15 cellular contexts compared by ENCODE assay signal in the genomic region with DNA sequence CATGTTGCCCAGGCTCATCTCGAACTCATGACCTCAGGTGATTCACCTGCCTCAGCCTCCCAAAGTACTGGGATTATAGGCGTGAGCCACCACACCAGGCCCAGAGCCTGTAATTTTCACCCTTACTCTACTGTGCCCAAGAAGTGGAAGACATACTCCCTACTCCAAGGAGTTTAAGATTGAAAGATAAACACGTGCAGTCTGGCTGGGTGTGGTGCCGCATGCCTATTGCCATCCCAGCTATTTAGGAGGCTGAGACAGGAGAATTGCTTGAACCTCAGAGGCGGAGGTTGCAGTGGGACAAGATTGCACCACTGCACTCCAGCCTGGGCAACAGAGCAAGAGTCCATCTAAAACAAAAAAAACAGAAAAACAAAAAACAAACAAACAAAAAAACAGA.
DNase-seq lines count a peak whose midpoint lies in the region; ATAC-seq, FAIRE-seq and TF ChIP-seq lines count a peak whose summit lies in the region.
"Had no signal": no experiment of that assay in that cellular context is flagged by ENCODE, and none has a peak within 500 bp of the region (broad histone marks: within the 10 kb centered on the region; RNA-seq: fewer than 3 reads in every experiment).

No MANE protein-coding gene starts in this region.

- peak overlapping the region; percentile 97 to 98 for H3K27ac ChIP-seq in A549
- no peak overlapping the region for H3K27ac ChIP-seq in trophoblast cell (ENCODE audit: low read depth, low read length)
- no peak overlapping the region for H3K27ac ChIP-seq in naive thymus-derived CD4-positive, alpha-beta T cell (ENCODE audit: low read depth, low read length)
- H3K27ac ChIP-seq in MM.1S (ENCODE audit: low read length) = no peak overlapping the region
- H3K27ac ChIP-seq: BLaER1 treated with 17β-estradiol and CSF1 and Interleukin-3, amounts not matched to agents 10 nM and 100 nM had no signal

- no peak for TF ChIP-seq POLR2A in A549 (IDR thresholded peaks at IDR 0.05; ENCODE audit: low read length)

- H3K23ac ChIP-seq in trophoblast cell (ENCODE audit: low read length) = no peak overlapping the region

- H3K36me3 Mint-ChIP-seq in activated CD4-positive, alpha-beta T cell treated with anti-CD3 and anti-CD28 coated beads, Interleukin-2, amount 10 ng/mL, durations not matched to agents 24 days and 14 days (ENCODE audit: low read depth) = peaks cover 8% of the 10 kb centered on the region
- no peaks in the 10 kb centered on the region for H3K36me3 Mint-ChIP-seq in T-helper 17 cell (ENCODE audit: low read depth)
- peaks cover 0 to 10% (median 0%) of the 10 kb centered on the region in 5 donors for H3K36me3 Mint-ChIP-seq in naive thymus-derived CD4-positive, alpha-beta T cell
- peaks cover 2% of the 10 kb centered on the region for H3K36me3 Mint-ChIP-seq in activated T-helper 2 cell treated with anti-CD3 and anti-CD28 coated beads, Interferon-gamma antibody, Interleukin-2, Interleukin-4, amounts not matched to agents 10 μg/mL and 5 μg/mL and 100 μg/mL, durations not matched to agents 14 hours and 24 hours and 36 hours (ENCODE audit: low read depth)

- H4K91ac ChIP-seq in trophoblast cell (ENCODE audit: low read depth, low read length) = no peak overlapping the region

- no peak for ATAC-seq in A549
- ATAC-seq in T-helper 17 cell = no peak
- ATAC-seq in naive thymus-derived CD4-positive, alpha-beta T cell = no peak

- no peak overlapping the region for H4K12ac ChIP-seq in trophoblast cell (ENCODE audit: low read depth, low read length)

- H3K36me3 ChIP-seq in trophoblast cell (ENCODE audit: control insufficient read depth in 1 of 2, insufficient read depth in 2 of 2, low read length in 2 of 2) = no peaks in the 10 kb centered on the region
- no peaks in the 10 kb centered on the region for H3K36me3 ChIP-seq in naive thymus-derived CD4-positive, alpha-beta T cell (ENCODE audit: control insufficient read depth in 2 of 3, insufficient read depth in 3 of 3, low read length in 3 of 3)
- no peaks in the 10 kb centered on the region for H3K36me3 ChIP-seq in MM.1S (replicated peaks; ENCODE audit: insufficient read depth, low read length)
- H3K36me3 ChIP-seq: BLaER1 treated with 17β-estradiol and CSF1 and Interleukin-3, amounts not matched to agents 10 nM and 100 nM had no signal

- no peak overlapping the region for H3K9ac ChIP-seq in trophoblast cell (ENCODE audit: low read length)
- no peak overlapping the region for H3K9ac ChIP-seq in MM.1S (ENCODE audit: low read length)
- H3K9ac ChIP-seq: BLaER1 treated with 17β-estradiol and CSF1 and Interleukin-3, amounts not matched to agents 10 nM and 100 nM; GM23248 had no signal

- no peak for TF ChIP-seq RAD21 in A549 (conservative IDR thresholded peaks at IDR 0.05 in 1 of 2, IDR thresholded peaks at IDR 0.05 in 1 of 2)

- H2AFZ ChIP-seq in trophoblast cell (ENCODE audit: insufficient read depth, low read length, poor library complexity) = no peak overlapping the region
- no peak overlapping the region for H2AFZ ChIP-seq in MM.1S (ENCODE audit: low read length)
- H2AFZ ChIP-seq: GM23248 had no signal

- H3K9me3 Mint-ChIP-seq in activated CD4-positive, alpha-beta T cell treated with anti-CD3 and anti-CD28 coated beads, Interleukin-2, amount 10 ng/mL, durations not matched to agents 24 days and 14 days = no peaks in the 10 kb centered on the region
- H3K9me3 Mint-ChIP-seq in naive thymus-derived CD4-positive, alpha-beta T cell = peaks cover 0 to 7% (median 0%) of the 10 kb centered on the region in 11 donors
- H3K9me3 Mint-ChIP-seq in activated T-helper 2 cell treated with anti-CD3 and anti-CD28 coated beads, Interferon-gamma antibody, Interleukin-2, Interleukin-4, amounts not matched to agents 10 μg/mL and 5 μg/mL and 100 μg/mL, durations not matched to agents 14 hours and 24 hours and 36 hours = no peaks in the 10 kb centered on the region

- H3F3A ChIP-seq in MM.1S (ENCODE audit: insufficient read depth, low read length) = no peaks in the 10 kb centered on the region

- H3K14ac ChIP-seq in trophoblast cell (ENCODE audit: low read length) = no peak overlapping the region

- H3K27me3 Mint-ChIP-seq in activated CD4-positive, alpha-beta T cell treated with anti-CD3 and anti-CD28 coated beads, Interleukin-2, amount 10 ng/mL, durations not matched to agents 24 days and 14 days = no peaks in the 10 kb centered on the region
- H3K27me3 Mint-ChIP-seq in T-helper 17 cell = no peaks in the 10 kb centered on the region
- H3K27me3 Mint-ChIP-seq in naive thymus-derived CD4-positive, alpha-beta T cell = no peaks in the 10 kb centered on the region
- H3K27me3 Mint-ChIP-seq in activated T-helper 2 cell treated with anti-CD3 and anti-CD28 coated beads, Interferon-gamma antibody, Interleukin-2, Interleukin-4, amounts not matched to agents 10 μg/mL and 5 μg/mL and 100 μg/mL, durations not matched to agents 14 hours and 24 hours and 36 hours (ENCODE audit: low read depth) = no peaks in the 10 kb centered on the region

- no peak overlapping the region for H2BK5ac ChIP-seq in trophoblast cell (ENCODE audit: low read depth, low read length, poor library complexity)

- intact Hi-C loops in activated CD4-positive, alpha-beta T cell treated with anti-CD3 and anti-CD28 coated beads, Interleukin-2, amount 10 ng/mL, durations not matched to agents 24 days and 14 days (cut with micrococcal nuclease) = loop anchor here (10.0 kb wide), 1 partner anchor 522 kb away; no protein-coding TSS in a partner anchor
- intact Hi-C loops in naive thymus-derived CD4-positive, alpha-beta T cell (cut with micrococcal nuclease) = loop anchor here in 1 of 2 donors (10.0 kb wide), 1 partner anchor 522 kb away; no protein-coding TSS in a partner anchor
- intact Hi-C loops in activated T-helper 2 cell treated with anti-CD3 and anti-CD28 coated beads, Interferon-gamma antibody, Interleukin-2, Interleukin-4, amounts not matched to agents 10 μg/mL and 5 μg/mL and 100 μg/mL, durations not matched to agents 14 hours and 24 hours and 36 hours (cut with micrococcal nuclease) = no loop called here

- 92% methylated on average over 5 of the region's 5 CpGs for WGBS in A549 (ENCODE audit: missing lambda C conversion rate)
- no CpG with 5 or more reads among the region's 5 CpGs for WGBS in trophoblast cell (ENCODE audit: extremely low coverage, insufficient coverage, insufficient read length)

- no peak overlapping the region for H4K8ac ChIP-seq in trophoblast cell (ENCODE audit: low read depth, low read length)

- no peaks in the 10 kb centered on the region for H3K9me2 ChIP-seq in MM.1S (replicated peaks; ENCODE audit: insufficient read depth, low read length)

- no peak overlapping the region for H2AK5ac ChIP-seq in trophoblast cell (ENCODE audit: low read length)

- TF ChIP-seq CTCF in A549 (IDR thresholded peaks at IDR 0.05) = no peak
- TF ChIP-seq CTCF in MM.1S (IDR thresholded peaks at IDR 0.05; ENCODE audit: low read length) = no peak

- peak overlapping the region; percentile 36 for H3K27ac Mint-ChIP-seq in activated CD4-positive, alpha-beta T cell treated with anti-CD3 and anti-CD28 coated beads, Interleukin-2, amount 10 ng/mL, durations not matched to agents 24 days and 14 days
- H3K27ac Mint-ChIP-seq in T-helper 17 cell = no peak overlapping the region
- H3K27ac Mint-ChIP-seq in naive thymus-derived CD4-positive, alpha-beta T cell = no peak overlapping the region
- no peak overlapping the region for H3K27ac Mint-ChIP-seq in activated T-helper 2 cell treated with anti-CD3 and anti-CD28 coated beads, Interferon-gamma antibody, Interleukin-2, Interleukin-4, amounts not matched to agents 10 μg/mL and 5 μg/mL and 100 μg/mL, durations not matched to agents 14 hours and 24 hours and 36 hours

- H2BK120ac ChIP-seq in trophoblast cell (ENCODE audit: insufficient read depth, low read length, poor library complexity) = no peak overlapping the region

- CTCF ChIA-PET in A549 (lab: Yijun Ruan, JAX) = interaction anchor here (4.5 to 13.7 kb wide), 3 partner anchors 179 to 378 kb away, joined by 48 to 292 read pairs (median 72); a partner anchor contains a TSS
- CTCF ChIA-PET in naive thymus-derived CD4-positive, alpha-beta T cell (lab: Charles Lee) = interaction anchor here (4.5 kb wide), 1 partner anchor 178 kb away, joined by 38 read pairs; a partner anchor contains a TSS

- H3K4ac ChIP-seq in trophoblast cell (ENCODE audit: low read depth, low read length) = no peak overlapping the region

- DNase-seq in activated CD4-positive, alpha-beta T cell treated with anti-CD3 and anti-CD28 coated beads, Interleukin-2, amount 10 ng/mL, durations not matched to agents 24 days and 14 days = no peak
- no peak for DNase-seq in activated CD4-positive, alpha-beta T cell treated with anti-CD3 and anti-CD28 coated beads, Interleukin-2, amount 50 U/mL, for 48 hours
- DNase-seq in A549 (ENCODE audit: low read depth in 1 of 2, low spot score in 1 of 2) (no peak), T-helper 17 cell (no peak), trophoblast cell (peak; percentile 38 to 52), MM.1S (no peak)
- DNase-seq in naive thymus-derived CD4-positive, alpha-beta T cell = no peak
- no peak for DNase-seq in activated T-helper 2 cell treated with anti-CD3 and anti-CD28 coated beads, Interferon-gamma antibody, Interleukin-2, Interleukin-4, amounts not matched to agents 10 μg/mL and 5 μg/mL and 100 μg/mL, durations not matched to agents 14 hours and 24 hours and 36 hours (ENCODE audit: low spot score)
- DNase-seq: NCI-H1417; NCI-H187 treated with DMSO at 0.1 percent for 48 hours; NCI-H446 treated with DMSO at 0.1 percent for 48 hours; NK-92 treated with Interleukin-12 subunit alpha and Interleukin-12 subunit beta, amount 100 ng/mL, for 24 hours had no signal

- H3K18ac ChIP-seq in trophoblast cell (ENCODE audit: low read length) = no peak overlapping the region

- H3K4me3 ChIP-seq in A549 (no peak overlapping the region), trophoblast cell (ENCODE audit: low read depth, low read length) (no peak overlapping the region), MM.1S (ENCODE audit: low read length) (no peak overlapping the region)
- no peak overlapping the region for H3K4me3 ChIP-seq in naive thymus-derived CD4-positive, alpha-beta T cell (ENCODE audit: low read length)
- H3K4me3 ChIP-seq: BLaER1 treated with 17β-estradiol and CSF1 and Interleukin-3, amounts not matched to agents 10 nM and 100 nM; GM23248 had no signal

- POLR2A ChIA-PET in A549 (lab: Yijun Ruan, JAX) = no interaction called here
- POLR2A ChIA-PET in naive thymus-derived CD4-positive, alpha-beta T cell (lab: Charles Lee) = interaction anchor here (0.6 to 1.5 kb wide), 2 partner anchors 224 to 239 kb away, joined by 3 read pairs; no protein-coding TSS in a partner anchor

- H3K4me1 Mint-ChIP-seq in activated CD4-positive, alpha-beta T cell treated with anti-CD3 and anti-CD28 coated beads, Interleukin-2, amount 10 ng/mL, durations not matched to agents 24 days and 14 days = peaks cover 43% of the 10 kb centered on the region
- H3K4me1 Mint-ChIP-seq in T-helper 17 cell = peaks cover 13% of the 10 kb centered on the region
- H3K4me1 Mint-ChIP-seq in naive thymus-derived CD4-positive, alpha-beta T cell = peaks cover 15 to 48% (median 36%) of the 10 kb centered on the region in 7 donors
- peaks cover 33% of the 10 kb centered on the region for H3K4me1 Mint-ChIP-seq in activated T-helper 2 cell treated with anti-CD3 and anti-CD28 coated beads, Interferon-gamma antibody, Interleukin-2, Interleukin-4, amounts not matched to agents 10 μg/mL and 5 μg/mL and 100 μg/mL, durations not matched to agents 14 hours and 24 hours and 36 hours (ENCODE audit: low read depth)

- H2BK12ac ChIP-seq in trophoblast cell (ENCODE audit: low read length) = no peak overlapping the region

- H3K4me1 ChIP-seq in A549 = peaks cover 53% of the 10 kb centered on the region
- H3K4me1 ChIP-seq in trophoblast cell (ENCODE audit: control insufficient read depth in 1 of 2, insufficient read depth in 2 of 2, low read length in 2 of 2) = peaks cover 15 to 19% of the 10 kb centered on the region in 2 experiments
- peaks cover 19 to 36% of the 10 kb centered on the region in 2 donors for H3K4me1 ChIP-seq in naive thymus-derived CD4-positive, alpha-beta T cell (ENCODE audit: control insufficient read depth in 2 of 2, insufficient read depth in 2 of 2, low read length in 2 of 2)
- H3K4me1 ChIP-seq in MM.1S (ENCODE audit: low read length) = peaks cover 4% of the 10 kb centered on the region; the same call in 1 of the 2 replicates

- H3K79me1 ChIP-seq in trophoblast cell (ENCODE audit: low read length) = peaks cover 25% of the 10 kb centered on the region

- H4K20me1 ChIP-seq in MM.1S (ENCODE audit: insufficient read depth, low read length) = no peaks in the 10 kb centered on the region
- H4K20me1 ChIP-seq: BLaER1 treated with 17β-estradiol and CSF1 and Interleukin-3, amounts not matched to agents 10 nM and 100 nM had no signal

- no peak overlapping the region; the same call in 2 of the 3 replicates for H3K4me2 ChIP-seq in A549
- no peak overlapping the region for H3K4me2 ChIP-seq in trophoblast cell (ENCODE audit: low read length)
- H3K4me2 ChIP-seq in MM.1S (ENCODE audit: low read depth, low read length) = no peak overlapping the region

- FAIRE-seq in A549 (lab: Jason Lieb, UNC) = no peak
- FAIRE-seq: GM12892 had no signal

- H3K79me2 ChIP-seq in trophoblast cell (ENCODE audit: control insufficient read depth, insufficient read depth, low read length, poor library complexity) = no peaks in the 10 kb centered on the region
- H3K79me2 ChIP-seq in MM.1S (ENCODE audit: low read length) = no peaks in the 10 kb centered on the region

- no peaks in the 10 kb centered on the region for H3K27me3 ChIP-seq in trophoblast cell (ENCODE audit: insufficient read depth, low read length)
- no peaks in the 10 kb centered on the region for H3K27me3 ChIP-seq in naive thymus-derived CD4-positive, alpha-beta T cell (ENCODE audit: control insufficient read depth in 2 of 2, insufficient read depth in 2 of 2, low read length in 2 of 2)
- no peaks in the 10 kb centered on the region for H3K27me3 ChIP-seq in MM.1S (replicated peaks; ENCODE audit: insufficient read depth, low read length)

- no peak for TF ChIP-seq EP300 in A549 (IDR thresholded peaks at IDR 0.05)

- H3K4me3 Mint-ChIP-seq in activated CD4-positive, alpha-beta T cell treated with anti-CD3 and anti-CD28 coated beads, Interleukin-2, amount 10 ng/mL, durations not matched to agents 24 days and 14 days = no peak overlapping the region
- peak overlapping the region; percentile 49 for H3K4me3 Mint-ChIP-seq in T-helper 17 cell
- peak overlapping the region in 1 of 10 donors; percentile 61 for H3K4me3 Mint-ChIP-seq in naive thymus-derived CD4-positive, alpha-beta T cell
- H3K4me3 Mint-ChIP-seq in activated T-helper 2 cell treated with anti-CD3 and anti-CD28 coated beads, Interferon-gamma antibody, Interleukin-2, Interleukin-4, amounts not matched to agents 10 μg/mL and 5 μg/mL and 100 μg/mL, durations not matched to agents 14 hours and 24 hours and 36 hours (ENCODE audit: low read depth) = no peak overlapping the region

- H3K9me3 ChIP-seq in A549 = peaks cover 5% of the 10 kb centered on the region; the same call in 1 of the 3 replicates
- H3K9me3 ChIP-seq in T-helper 17 cell (ENCODE audit: control insufficient read depth, low read length, poor library complexity, severe bottlenecking) = no peaks in the 10 kb centered on the region
- no peaks in the 10 kb centered on the region for H3K9me3 ChIP-seq in trophoblast cell (ENCODE audit: insufficient read depth, low read depth, low read length)
- no peaks in the 10 kb centered on the region for H3K9me3 ChIP-seq in naive thymus-derived CD4-positive, alpha-beta T cell (ENCODE audit: control insufficient read depth in 2 of 3, low read length in 3 of 3)
- no peaks in the 10 kb centered on the region for H3K9me3 ChIP-seq in MM.1S (replicated peaks; ENCODE audit: insufficient read depth, low read length)

Comparison
In these comparisons a context has a peak if more than half of its experiments do, and no peak if none do; other contexts are left out.
1. DNase-seq: peak in trophoblast cell (2 of 2); none in activated CD4-positive, alpha-beta T cell treated with anti-CD3 and anti-CD28 coated beads, Interleukin-2, amount 10 ng/mL, durations not matched to agents 24 days and 14 days (single experiment), activated CD4-positive, alpha-beta T cell treated with anti-CD3 and anti-CD28 coated beads, Interleukin-2, amount 50 U/mL, for 48 hours (0 of 2), A549 (0 of 2), T-helper 17 cell (0 of 3), naive thymus-derived CD4-positive, alpha-beta T cell (0 of 9), activated T-helper 2 cell treated with anti-CD3 and anti-CD28 coated beads, Interferon-gamma antibody, Interleukin-2, Interleukin-4, amounts not matched to agents 10 μg/mL and 5 μg/mL and 100 μg/mL, durations not matched to agents 14 hours and 24 hours and 36 hours (single experiment) and MM.1S (single experiment).
2. H3K27ac ChIP-seq: peak in A549 (2 of 2); none in trophoblast cell (single experiment), naive thymus-derived CD4-positive, alpha-beta T cell (single experiment) and MM.1S (single experiment).